Comparison of ENCODE assay signal across 1 cellular context in the genomic region with DNA sequence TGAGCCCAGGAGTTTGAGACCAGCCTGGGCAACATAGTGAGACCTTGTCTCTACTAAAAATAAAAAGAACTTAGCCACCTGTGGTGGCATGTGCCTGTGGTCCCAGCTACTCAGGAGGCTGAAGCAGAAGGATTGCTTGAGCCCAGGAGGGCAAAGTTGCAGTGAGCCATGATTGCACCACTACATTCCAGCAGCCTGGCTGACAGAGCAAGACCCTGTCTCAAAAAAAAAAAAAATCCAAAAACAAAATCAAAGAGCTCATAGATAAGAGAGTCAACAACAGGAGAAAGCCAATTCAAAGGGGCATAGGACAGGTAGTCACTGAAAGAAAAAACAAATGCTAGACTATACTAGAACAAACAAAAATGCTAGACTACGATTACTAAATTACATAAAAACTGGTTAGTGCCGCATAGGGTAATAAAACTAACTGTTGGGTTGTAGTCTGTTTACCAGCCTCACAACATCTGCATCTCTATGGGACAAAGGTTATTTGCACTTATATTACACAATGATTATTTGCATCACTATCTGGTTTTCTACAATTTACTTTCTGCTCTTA.
TF ChIP-seq lines count a peak whose summit lies in the region.

No MANE protein-coding gene starts in this region.

TF ChIP-seq in HepG2, 621 proteins besides CTCF, POLR2A, EP300 and RAD21 (continued from another document and continues in another):
- TF ChIP-seq YEATS2 (CRISPR knock-in tag; IDR thresholded peaks at IDR 0.05; ENCODE audit: borderline replicate concordance) (no peak), ZKSCAN8 (CRISPR knock-in tag; IDR thresholded peaks at IDR 0.05; ENCODE audit: borderline replicate concordance) (peak; percentile 50; the same call in 1 of the 2 replicates), ELF3 (CRISPR knock-in tag; IDR thresholded peaks at IDR 0.05) (peak; percentile 26; the same call in 1 of the 2 replicates), ZNF331 (CRISPR knock-in tag; IDR thresholded peaks at IDR 0.05) (peak; percentile 59), ZMYM4 (CRISPR knock-in tag; IDR thresholded peaks at IDR 0.05) (peak; percentile 85), MXD4 (CRISPR knock-in tag; IDR thresholded peaks at IDR 0.05) (no peak; the same call in 1 of the 2 replicates), HCFC1 (IDR thresholded peaks at IDR 0.05; ENCODE audit: low read depth, low read length) (no peak), GABPA (IDR thresholded peaks at IDR 0.05; ENCODE audit: low read depth, low read length) (no peak), GABPA (CRISPR knock-in tag; IDR thresholded peaks at IDR 0.05; ENCODE audit: low read depth) (no peak), HNRNPLL (IDR thresholded peaks at IDR 0.05; ENCODE audit: low read depth, low read length, poor library complexity, severe bottlenecking) (no peak), NR3C1 (CRISPR knock-in tag; IDR thresholded peaks at IDR 0.05) (no peak), SSRP1 (CRISPR knock-in tag; IDR thresholded peaks at IDR 0.05) (no peak), ZNF720 (CRISPR knock-in tag; IDR thresholded peaks at IDR 0.05) (no peak), NFYC (CRISPR knock-in tag; IDR thresholded peaks at IDR 0.05) (no peak), NFYB (CRISPR knock-in tag; IDR thresholded peaks at IDR 0.05) (no peak), EED (CRISPR knock-in tag; IDR thresholded peaks at IDR 0.05) (no peak), GATAD1 (CRISPR knock-in tag; IDR thresholded peaks at IDR 0.05) (no peak), ZSCAN29 (CRISPR knock-in tag; conservative IDR thresholded peaks at IDR 0.05) (peak; percentile 64; the same call in 1 of the 2 replicates), CREB1 (IDR thresholded peaks at IDR 0.05) (no peak), CREB1 (CRISPR knock-in tag; IDR thresholded peaks at IDR 0.05) (peak; percentile 78), JUNB (CRISPR knock-in tag; IDR thresholded peaks at IDR 0.05; ENCODE audit: borderline replicate concordance) (no peak; the same call in 1 of the 2 replicates), AGO2 (optimal IDR thresholded peaks at IDR 0.05; ENCODE audit: low read depth, low read length) (no peak), CEBPG (CRISPR knock-in tag; IDR thresholded peaks at IDR 0.05) (peak; percentile 89), TEAD2 (CRISPR knock-in tag; IDR thresholded peaks at IDR 0.05) (no peak), GZF1 (CRISPR knock-in tag; IDR thresholded peaks at IDR 0.05) (no peak), KDM6A (CRISPR knock-in tag; IDR thresholded peaks at IDR 0.05; ENCODE audit: low read depth) (peak; percentile 17; the same call in 1 of the 2 replicates), ZNF430 (CRISPR knock-in tag; IDR thresholded peaks at IDR 0.05) (0 out of 2 replicates have a peak, but pooled peaks have one; percentile 30), ZFP82 (CRISPR knock-in tag; IDR thresholded peaks at IDR 0.05; ENCODE audit: borderline replicate concordance) (no peak), SMARCE1 (IDR thresholded peaks at IDR 0.05; ENCODE audit: borderline replicate concordance) (no peak), ZNF143 (CRISPR knock-in tag; IDR thresholded peaks at IDR 0.05) (no peak), CBFB (CRISPR knock-in tag; IDR thresholded peaks at IDR 0.05) (no peak), ZNF747 (CRISPR knock-in tag; IDR thresholded peaks at IDR 0.05; ENCODE audit: borderline replicate concordance) (0 out of 2 replicates have a peak, but pooled peaks have one; percentile 43), TBX2 (CRISPR knock-in tag; IDR thresholded peaks at IDR 0.05; ENCODE audit: borderline replicate concordance) (peak; percentile 82; the same call in 1 of the 2 replicates), HNF4G (IDR thresholded peaks at IDR 0.05; ENCODE audit: borderline replicate concordance, low read depth, low read length) (peak; percentile 74), HNF4G (CRISPR knock-in tag; IDR thresholded peaks at IDR 0.05; ENCODE audit: borderline replicate concordance, low read depth) (no peak), PTBP1 (IDR thresholded peaks at IDR 0.05; ENCODE audit: low read depth, low read length, poor library complexity, severe bottlenecking) (no peak), ZNF83 (CRISPR knock-in tag; IDR thresholded peaks at IDR 0.05; ENCODE audit: borderline replicate concordance) (no peak), ZNF552 (CRISPR knock-in tag; IDR thresholded peaks at IDR 0.05; ENCODE audit: borderline replicate concordance) (no peak)
- TF ChIP-seq, protein P1, sequence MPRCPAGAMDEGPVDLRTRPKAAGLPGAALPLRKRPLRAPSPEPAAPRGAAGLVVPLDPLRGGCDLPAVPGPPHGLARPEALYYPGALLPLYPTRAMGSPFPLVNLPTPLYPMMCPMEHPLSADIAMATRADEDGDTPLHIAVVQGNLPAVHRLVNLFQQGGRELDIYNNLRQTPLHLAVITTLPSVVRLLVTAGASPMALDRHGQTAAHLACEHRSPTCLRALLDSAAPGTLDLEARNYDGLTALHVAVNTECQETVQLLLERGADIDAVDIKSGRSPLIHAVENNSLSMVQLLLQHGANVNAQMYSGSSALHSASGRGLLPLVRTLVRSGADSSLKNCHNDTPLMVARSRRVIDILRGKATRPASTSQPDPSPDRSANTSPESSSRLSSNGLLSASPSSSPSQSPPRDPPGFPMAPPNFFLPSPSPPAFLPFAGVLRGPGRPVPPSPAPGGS (CRISPR knock-in tag; IDR thresholded peaks at IDR 0.05): no peak
- TF ChIP-seq, protein P2, sequence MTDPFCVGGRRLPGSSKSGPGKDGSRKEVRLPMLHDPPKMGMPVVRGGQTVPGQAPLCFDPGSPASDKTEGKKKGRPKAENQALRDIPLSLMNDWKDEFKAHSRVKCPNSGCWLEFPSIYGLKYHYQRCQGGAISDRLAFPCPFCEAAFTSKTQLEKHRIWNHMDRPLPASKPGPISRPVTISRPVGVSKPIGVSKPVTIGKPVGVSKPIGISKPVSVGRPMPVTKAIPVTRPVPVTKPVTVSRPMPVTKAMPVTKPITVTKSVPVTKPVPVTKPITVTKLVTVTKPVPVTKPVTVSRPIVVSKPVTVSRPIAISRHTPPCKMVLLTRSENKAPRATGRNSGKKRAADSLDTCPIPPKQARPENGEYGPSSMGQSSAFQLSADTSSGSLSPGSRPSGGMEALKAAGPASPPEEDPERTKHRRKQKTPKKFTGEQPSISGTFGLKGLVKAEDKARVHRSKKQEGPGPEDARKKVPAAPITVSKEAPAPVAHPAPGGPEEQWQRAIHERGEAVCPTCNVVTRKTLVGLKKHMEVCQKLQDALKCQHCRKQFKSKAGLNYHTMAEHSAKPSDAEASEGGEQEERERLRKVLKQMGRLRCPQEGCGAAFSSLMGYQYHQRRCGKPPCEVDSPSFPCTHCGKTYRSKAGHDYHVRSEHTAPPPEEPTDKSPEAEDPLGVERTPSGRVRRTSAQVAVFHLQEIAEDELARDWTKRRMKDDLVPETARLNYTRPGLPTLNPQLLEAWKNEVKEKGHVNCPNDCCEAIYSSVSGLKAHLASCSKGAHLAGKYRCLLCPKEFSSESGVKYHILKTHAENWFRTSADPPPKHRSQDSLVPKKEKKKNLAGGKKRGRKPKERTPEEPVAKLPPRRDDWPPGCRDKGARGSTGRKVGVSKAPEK (CRISPR knock-in tag; IDR thresholded peaks at IDR 0.05; ENCODE audit: borderline replicate concordance): peak; percentile 72; the same call in 1 of the 2 replicates
- TF ChIP-seq, protein P3, sequence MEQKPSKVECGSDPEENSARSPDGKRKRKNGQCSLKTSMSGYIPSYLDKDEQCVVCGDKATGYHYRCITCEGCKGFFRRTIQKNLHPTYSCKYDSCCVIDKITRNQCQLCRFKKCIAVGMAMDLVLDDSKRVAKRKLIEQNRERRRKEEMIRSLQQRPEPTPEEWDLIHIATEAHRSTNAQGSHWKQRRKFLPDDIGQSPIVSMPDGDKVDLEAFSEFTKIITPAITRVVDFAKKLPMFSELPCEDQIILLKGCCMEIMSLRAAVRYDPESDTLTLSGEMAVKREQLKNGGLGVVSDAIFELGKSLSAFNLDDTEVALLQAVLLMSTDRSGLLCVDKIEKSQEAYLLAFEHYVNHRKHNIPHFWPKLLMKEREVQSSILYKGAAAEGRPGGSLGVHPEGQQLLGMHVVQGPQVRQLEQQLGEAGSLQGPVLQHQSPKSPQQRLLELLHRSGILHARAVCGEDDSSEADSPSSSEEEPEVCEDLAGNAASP (CRISPR knock-in tag; IDR thresholded peaks at IDR 0.05; ENCODE audit: borderline replicate concordance): peak; percentile 19; the same call in 1 of the 2 replicates
- TF ChIP-seq, protein P4, sequence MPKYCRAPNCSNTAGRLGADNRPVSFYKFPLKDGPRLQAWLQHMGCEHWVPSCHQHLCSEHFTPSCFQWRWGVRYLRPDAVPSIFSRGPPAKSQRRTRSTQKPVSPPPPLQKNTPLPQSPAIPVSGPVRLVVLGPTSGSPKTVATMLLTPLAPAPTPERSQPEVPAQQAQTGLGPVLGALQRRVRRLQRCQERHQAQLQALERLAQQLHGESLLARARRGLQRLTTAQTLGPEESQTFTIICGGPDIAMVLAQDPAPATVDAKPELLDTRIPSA (CRISPR knock-in tag; IDR thresholded peaks at IDR 0.05; ENCODE audit: borderline replicate concordance): no peak
- TF ChIP-seq, protein P5, sequence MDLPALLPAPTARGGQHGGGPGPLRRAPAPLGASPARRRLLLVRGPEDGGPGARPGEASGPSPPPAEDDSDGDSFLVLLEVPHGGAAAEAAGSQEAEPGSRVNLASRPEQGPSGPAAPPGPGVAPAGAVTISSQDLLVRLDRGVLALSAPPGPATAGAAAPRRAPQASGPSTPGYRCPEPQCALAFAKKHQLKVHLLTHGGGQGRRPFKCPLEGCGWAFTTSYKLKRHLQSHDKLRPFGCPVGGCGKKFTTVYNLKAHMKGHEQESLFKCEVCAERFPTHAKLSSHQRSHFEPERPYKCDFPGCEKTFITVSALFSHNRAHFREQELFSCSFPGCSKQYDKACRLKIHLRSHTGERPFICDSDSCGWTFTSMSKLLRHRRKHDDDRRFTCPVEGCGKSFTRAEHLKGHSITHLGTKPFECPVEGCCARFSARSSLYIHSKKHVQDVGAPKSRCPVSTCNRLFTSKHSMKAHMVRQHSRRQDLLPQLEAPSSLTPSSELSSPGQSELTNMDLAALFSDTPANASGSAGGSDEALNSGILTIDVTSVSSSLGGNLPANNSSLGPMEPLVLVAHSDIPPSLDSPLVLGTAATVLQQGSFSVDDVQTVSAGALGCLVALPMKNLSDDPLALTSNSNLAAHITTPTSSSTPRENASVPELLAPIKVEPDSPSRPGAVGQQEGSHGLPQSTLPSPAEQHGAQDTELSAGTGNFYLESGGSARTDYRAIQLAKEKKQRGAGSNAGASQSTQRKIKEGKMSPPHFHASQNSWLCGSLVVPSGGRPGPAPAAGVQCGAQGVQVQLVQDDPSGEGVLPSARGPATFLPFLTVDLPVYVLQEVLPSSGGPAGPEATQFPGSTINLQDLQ (CRISPR knock-in tag; IDR thresholded peaks at IDR 0.05): no peak
- TF ChIP-seq, protein P6, sequence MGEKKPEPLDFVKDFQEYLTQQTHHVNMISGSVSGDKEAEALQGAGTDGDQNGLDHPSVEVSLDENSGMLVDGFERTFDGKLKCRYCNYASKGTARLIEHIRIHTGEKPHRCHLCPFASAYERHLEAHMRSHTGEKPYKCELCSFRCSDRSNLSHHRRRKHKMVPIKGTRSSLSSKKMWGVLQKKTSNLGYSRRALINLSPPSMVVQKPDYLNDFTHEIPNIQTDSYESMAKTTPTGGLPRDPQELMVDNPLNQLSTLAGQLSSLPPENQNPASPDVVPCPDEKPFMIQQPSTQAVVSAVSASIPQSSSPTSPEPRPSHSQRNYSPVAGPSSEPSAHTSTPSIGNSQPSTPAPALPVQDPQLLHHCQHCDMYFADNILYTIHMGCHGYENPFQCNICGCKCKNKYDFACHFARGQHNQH (CRISPR knock-in tag; IDR thresholded peaks at IDR 0.05): peak; percentile 94
- TF ChIP-seq, protein P7, sequence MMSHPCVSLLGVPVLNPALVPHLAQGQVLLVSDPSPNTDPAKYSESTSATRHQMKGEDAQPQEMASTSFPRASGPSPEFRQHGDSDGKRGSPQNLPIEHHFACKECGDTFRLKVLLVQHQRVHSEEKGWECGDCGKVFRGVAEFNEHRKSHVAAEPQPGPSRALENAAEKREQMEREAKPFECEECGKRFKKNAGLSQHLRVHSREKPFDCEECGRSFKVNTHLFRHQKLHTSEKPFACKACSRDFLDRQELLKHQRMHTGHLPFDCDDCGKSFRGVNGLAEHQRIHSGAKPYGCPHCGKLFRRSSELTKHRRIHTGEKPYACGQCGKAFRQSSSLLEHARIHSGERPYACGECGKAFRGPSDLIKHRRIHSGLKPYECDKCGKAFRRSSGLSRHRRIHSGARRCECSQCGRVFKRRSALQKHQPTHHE (CRISPR knock-in tag; IDR thresholded peaks at IDR 0.05; ENCODE audit: borderline replicate concordance): no peak
- TF ChIP-seq, protein P8, sequence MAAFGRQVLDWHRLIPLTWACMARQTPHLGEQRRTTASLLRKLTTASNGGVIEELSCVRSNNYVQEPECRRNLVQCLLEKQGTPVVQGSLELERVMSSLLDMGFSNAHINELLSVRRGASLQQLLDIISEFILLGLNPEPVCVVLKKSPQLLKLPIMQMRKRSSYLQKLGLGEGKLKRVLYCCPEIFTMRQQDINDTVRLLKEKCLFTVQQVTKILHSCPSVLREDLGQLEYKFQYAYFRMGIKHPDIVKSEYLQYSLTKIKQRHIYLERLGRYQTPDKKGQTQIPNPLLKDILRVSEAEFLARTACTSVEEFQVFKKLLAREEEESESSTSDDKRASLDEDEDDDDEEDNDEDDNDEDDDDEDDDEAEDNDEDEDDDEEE (CRISPR knock-in tag; IDR thresholded peaks at IDR 0.05): no peak
- TF ChIP-seq, protein P9, sequence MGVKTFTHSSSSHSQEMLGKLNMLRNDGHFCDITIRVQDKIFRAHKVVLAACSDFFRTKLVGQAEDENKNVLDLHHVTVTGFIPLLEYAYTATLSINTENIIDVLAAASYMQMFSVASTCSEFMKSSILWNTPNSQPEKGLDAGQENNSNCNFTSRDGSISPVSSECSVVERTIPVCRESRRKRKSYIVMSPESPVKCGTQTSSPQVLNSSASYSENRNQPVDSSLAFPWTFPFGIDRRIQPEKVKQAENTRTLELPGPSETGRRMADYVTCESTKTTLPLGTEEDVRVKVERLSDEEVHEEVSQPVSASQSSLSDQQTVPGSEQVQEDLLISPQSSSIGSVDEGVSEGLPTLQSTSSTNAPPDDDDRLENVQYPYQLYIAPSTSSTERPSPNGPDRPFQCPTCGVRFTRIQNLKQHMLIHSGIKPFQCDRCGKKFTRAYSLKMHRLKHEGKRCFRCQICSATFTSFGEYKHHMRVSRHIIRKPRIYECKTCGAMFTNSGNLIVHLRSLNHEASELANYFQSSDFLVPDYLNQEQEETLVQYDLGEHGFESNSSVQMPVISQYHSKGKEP (CRISPR knock-in tag; IDR thresholded peaks at IDR 0.05): no peak
- TF ChIP-seq, protein P10, sequence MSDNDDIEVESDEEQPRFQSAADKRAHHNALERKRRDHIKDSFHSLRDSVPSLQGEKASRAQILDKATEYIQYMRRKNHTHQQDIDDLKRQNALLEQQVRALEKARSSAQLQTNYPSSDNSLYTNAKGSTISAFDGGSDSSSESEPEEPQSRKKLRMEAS (IDR thresholded peaks at IDR 0.05): peak; percentile 14; the same call in 1 of the 2 replicates
- TF ChIP-seq, protein P11, sequence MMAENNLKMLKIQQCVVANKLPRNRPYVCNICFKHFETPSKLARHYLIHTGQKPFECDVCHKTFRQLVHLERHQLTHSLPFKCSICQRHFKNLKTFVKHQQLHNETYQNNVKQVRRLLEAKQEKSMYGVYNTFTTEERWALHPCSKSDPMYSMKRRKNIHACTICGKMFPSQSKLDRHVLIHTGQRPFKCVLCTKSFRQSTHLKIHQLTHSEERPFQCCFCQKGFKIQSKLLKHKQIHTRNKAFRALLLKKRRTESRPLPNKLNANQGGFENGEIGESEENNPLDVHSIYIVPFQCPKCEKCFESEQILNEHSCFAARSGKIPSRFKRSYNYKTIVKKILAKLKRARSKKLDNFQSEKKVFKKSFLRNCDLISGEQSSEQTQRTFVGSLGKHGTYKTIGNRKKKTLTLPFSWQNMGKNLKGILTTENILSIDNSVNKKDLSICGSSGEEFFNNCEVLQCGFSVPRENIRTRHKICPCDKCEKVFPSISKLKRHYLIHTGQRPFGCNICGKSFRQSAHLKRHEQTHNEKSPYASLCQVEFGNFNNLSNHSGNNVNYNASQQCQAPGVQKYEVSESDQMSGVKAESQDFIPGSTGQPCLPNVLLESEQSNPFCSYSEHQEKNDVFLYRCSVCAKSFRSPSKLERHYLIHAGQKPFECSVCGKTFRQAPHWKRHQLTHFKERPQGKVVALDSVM (CRISPR knock-in tag; IDR thresholded peaks at IDR 0.05): peak; percentile 98
